ENCODE assay signal across 31 cellular contexts in genomic region chr15:80570553-80570952, GRCh38.
"Had no signal": no experiment of that assay in that cellular context is flagged by ENCODE, and none has a peak within 500 bp of the region (broad histone marks: within the 10 kb centered on the region; RNA-seq: fewer than 3 reads in every experiment).

No MANE protein-coding gene starts in this region.

- H3K27me3 ChIP-seq: MG63, SJSA1 had no signal

- H3K9me3 ChIP-seq: MG63, SJSA1 had no signal

- H3K4me3 Mint-ChIP-seq: activated CD8-positive, alpha-beta T cell treated with anti-CD3 and anti-CD28 coated beads, Interleukin-2, amount 10 ng/mL, durations not matched to agents 7 days and 5 days; activated naive CD8-positive, alpha-beta T cell; activated T-helper 1 cell treated with anti-CD3 and anti-CD28 coated beads, Interleukin-12 subunit alpha, Interleukin-12 subunit beta, Interleukin-2, Interleukin-4 antibody, amounts not matched to agents 30 ng/mL and 10 ng/mL and 1 ng/mL, durations not matched to agents 14 hours and 24 hours and 36 hours; brain; T-helper 1 cell treated with Interleukin-12 subunit alpha and Interleukin-12 subunit beta and Interleukin-4 antibody, amounts not matched to agents 30 μg/mL and 1 μg/mL, for 36 hours; WTC11 had no signal

- FAIRE-seq: astrocyte had no signal

- H3K36me3 Mint-ChIP-seq: activated naive CD8-positive, alpha-beta T cell; WTC11 had no signal

- DNase-seq: activated CD4-positive, alpha-beta T cell treated with anti-CD3 and anti-CD28 coated beads for 48 hours; activated CD4-positive, alpha-beta T cell treated with anti-CD3 and anti-CD28 coated beads, Interleukin-2, amount 50 U/mL, for 4 hours; activated CD4-positive, CD25-positive, alpha-beta regulatory T cell treated with anti-CD3 and anti-CD28 coated beads, Interleukin-2, amount 50 U/mL, for 72 hours; activated CD8-positive, alpha-beta T cell treated with anti-CD3 and anti-CD28 coated beads, Interleukin-2, amount 10 ng/mL, durations not matched to agents 7 days and 5 days; activated effector memory CD4-positive, alpha-beta T cell treated with Interleukin-2 at 50 U/mL for 16 hours; activated naive CD4-positive, alpha-beta T cell treated with Interleukin-2 at 50 U/mL for 16 hours; activated T-cell treated with anti-CD3 and anti-CD28 coated beads, Interleukin-2, amount 50 U/mL, for 1 hour; amygdala; MG63; MV-4-11; NCI-H1092 treated with DMSO at 0.1 percent for 48 hours; NCI-H1417 treated with DMSO at 0.1 percent for 48 hours; NCI-H1694; NCI-H2029; NCI-H2107; NCI-H345; NCI-H510A; NCI-H526 treated with DMSO at 0.1 percent for 48 hours; NCI-H82; OCI-M1; RPMI8226; SHP77 had no signal

- H3K4me3 ChIP-seq: MG63, SJSA1 had no signal

- H3K27me3 Mint-ChIP-seq: brain had no signal

- ATAC-seq: activated CD8-positive, alpha-beta T cell treated with anti-CD3 and anti-CD28 coated beads, Interleukin-2, amount 10 ng/mL, durations not matched to agents 7 days and 5 days; Panc1; SK-N-SH treated with all-trans-retinoic acid at 6 μM for 48 hours; WTC11 had no signal

- H3K27ac ChIP-seq: SJSA1 had no signal

- H3K9me3 Mint-ChIP-seq: activated T-helper 1 cell treated with anti-CD3 and anti-CD28 coated beads, Interleukin-12 subunit alpha, Interleukin-12 subunit beta, Interleukin-2, Interleukin-4 antibody, amounts not matched to agents 30 ng/mL and 10 ng/mL and 1 ng/mL, durations not matched to agents 14 hours and 24 hours and 36 hours; brain; T-helper 1 cell treated with Interleukin-12 subunit alpha and Interleukin-12 subunit beta and Interleukin-4 antibody, amounts not matched to agents 30 μg/mL and 1 μg/mL, for 36 hours; WTC11 had no signal
